ENCODE assay signal across 11 cellular contexts in genomic region chr19:42290523-42291436, GRCh38. TPM values are rescaled to one million over a fixed set of nuclear protein-coding genes. Genes with fewer than 3 reads are reported as not detected.
DNase-seq lines count a peak whose midpoint lies in the region; ATAC-seq and TF ChIP-seq lines count a peak whose summit lies in the region.
"Had no signal": no experiment of that assay in that cellular context is flagged by ENCODE, and none has a peak within 500 bp of the region (broad histone marks: within the 10 kb centered on the region; RNA-seq: fewer than 3 reads in every experiment).

No MANE protein-coding gene starts in this region.

- H3K27ac Mint-ChIP-seq in GM23338 (peak overlapping the region; percentile 67; the same call in 1 of the 2 replicates), endodermal cell (no peak overlapping the region)

- H3K36me3 ChIP-seq in GM23338 (ENCODE audit: insufficient read depth) = peaks cover 4% of the 10 kb centered on the region; the same call in 1 of the 2 replicates
- peaks cover 70% of the 10 kb centered on the region for H3K36me3 ChIP-seq in endodermal cell (ENCODE audit: control insufficient read depth, insufficient read depth, low read length)
- no peaks in the 10 kb centered on the region for H3K36me3 ChIP-seq in smooth muscle cell (ENCODE audit: low read depth)
- peaks cover 0 to 70% of the 10 kb centered on the region in 2 donors for H3K36me3 ChIP-seq in vagina
- H3K36me3 ChIP-seq: uterus had no signal

- H3K4me1 ChIP-seq in GM23338 (ENCODE audit: insufficient read depth) (peaks cover 4% of the 10 kb centered on the region), endodermal cell (ENCODE audit: control insufficient read depth, insufficient read depth, low read length) (no peaks in the 10 kb centered on the region), smooth muscle cell (ENCODE audit: low read depth) (peaks cover 2% of the 10 kb centered on the region), vagina (peaks cover 14% of the 10 kb centered on the region)

- H2AFZ ChIP-seq in GM23338 (no peak overlapping the region), smooth muscle cell (ENCODE audit: low read depth) (no peak overlapping the region)

- H3K4me2 ChIP-seq in GM23338 (no peak overlapping the region), smooth muscle cell (no peak overlapping the region)

- H3K27ac ChIP-seq in GM23338 (ENCODE audit: low read depth) = no peak overlapping the region
- no peak overlapping the region for H3K27ac ChIP-seq in endodermal cell (ENCODE audit: low read depth, low read length)
- H3K27ac ChIP-seq in smooth muscle cell (ENCODE audit: low read depth) = no peak overlapping the region
- H3K27ac ChIP-seq in vagina = no peak overlapping the region
- H3K27ac ChIP-seq: epithelial cell of prostate, uterus had no signal

- no peaks in the 10 kb centered on the region for H3K9me2 ChIP-seq in GM23338 (ENCODE audit: insufficient read depth)

- intact Hi-C loops in vagina (cut with DNase I) = no loop called here

- TF ChIP-seq POLR2A in vagina (IDR thresholded peaks at IDR 0.05) = no peak

- H4K20me1 ChIP-seq in GM23338 (replicated peaks; ENCODE audit: insufficient read depth) (peaks cover 8% of the 10 kb centered on the region; the same call in 1 of the 2 replicates), smooth muscle cell (ENCODE audit: low read depth) (peaks cover 47% of the 10 kb centered on the region)

- peaks cover 4% of the 10 kb centered on the region for H3K79me2 ChIP-seq in GM23338 (replicated peaks; ENCODE audit: insufficient read depth)
- H3K79me2 ChIP-seq in smooth muscle cell (ENCODE audit: low read depth) = peaks cover 4% of the 10 kb centered on the region

- H3K9me3 ChIP-seq in endodermal cell (ENCODE audit: control insufficient read depth, low read length) (no peaks in the 10 kb centered on the region), smooth muscle cell (replicated peaks; ENCODE audit: low read depth) (no peaks in the 10 kb centered on the region), vagina (no peaks in the 10 kb centered on the region)
- H3K9me3 ChIP-seq: HAP-1, uterus had no signal

- H3K27me3 Mint-ChIP-seq in GM23338 (ENCODE audit: insufficient read depth, low read depth, poor library complexity) (peaks cover 14% of the 10 kb centered on the region), endodermal cell (ENCODE audit: insufficient read depth) (no peaks in the 10 kb centered on the region)

- H3K27me3 ChIP-seq in GM23338 (ENCODE audit: insufficient read depth) (no peaks in the 10 kb centered on the region), endodermal cell (ENCODE audit: control insufficient read depth, insufficient read depth, low read length, poor library complexity, severe bottlenecking) (no peaks in the 10 kb centered on the region), smooth muscle cell (ENCODE audit: low read depth) (no peaks in the 10 kb centered on the region), vagina (no peaks in the 10 kb centered on the region)
- H3K27me3 ChIP-seq: uterus had no signal

- H3K9ac ChIP-seq in endodermal cell (ENCODE audit: extremely low read depth, low read length, poor library complexity, severe bottlenecking) (no peak overlapping the region), smooth muscle cell (ENCODE audit: low read depth) (no peak overlapping the region)

- peak; percentile 47 to 61 for TF ChIP-seq CTCF in GM23338 (conservative IDR thresholded peaks at IDR 0.05; ENCODE audit: low read depth in 2 of 2)
- TF ChIP-seq CTCF in endodermal cell (conservative IDR thresholded peaks at IDR 0.05) = peak; percentile 63
- peak; percentile 51 for TF ChIP-seq CTCF in smooth muscle cell (IDR thresholded peaks at IDR 0.05; ENCODE audit: borderline replicate concordance, insufficient read depth, poor library complexity, severe bottlenecking)
- peak in 1 of 3 experiments; percentile 42 for TF ChIP-seq CTCF in vagina (IDR thresholded peaks at IDR 0.05)

- WGBS in endodermal cell (ENCODE audit: insufficient coverage in 1 of 2, insufficient read length in 1 of 2), 2 experiments = 94 to 96% methylated on average over 19 to 31 of the region's 31 CpGs
- 96% methylated on average over 23 of the region's 31 CpGs for WGBS in smooth muscle cell (ENCODE audit: low lambda C conversion rate)

- H3K4me3 Mint-ChIP-seq in GM23338 = peak overlapping the region; percentile 22; the same call in 1 of the 3 replicates
- H3K4me3 Mint-ChIP-seq in endodermal cell = no peak overlapping the region

- H3F3A ChIP-seq in GM23338 (replicated peaks; ENCODE audit: low read depth) (peaks cover 6% of the 10 kb centered on the region), smooth muscle cell (ENCODE audit: low read depth) (peaks cover 5% of the 10 kb centered on the region)

- H3K4me1 Mint-ChIP-seq in GM23338 (peaks cover 25% of the 10 kb centered on the region), endodermal cell (peaks cover 7% of the 10 kb centered on the region)

- H3K36me3 Mint-ChIP-seq in GM23338 (ENCODE audit: low read depth) (peaks cover 41% of the 10 kb centered on the region), endodermal cell (ENCODE audit: low read depth) (peaks cover 45% of the 10 kb centered on the region)

- ATAC-seq in GM23338 (peak; percentile 8; the same call in 2 of the 3 replicates), HG03039 (IDR thresholded peaks at IDR 0.05; ENCODE audit: unreplicated experiment) (no peak)

- H3K9me3 Mint-ChIP-seq in GM23338 (no peaks in the 10 kb centered on the region), endodermal cell (no peaks in the 10 kb centered on the region)

- peak; percentile 62 for DNase-seq in AG08396 (ENCODE audit: low spot score)
- peak; percentile 44 for DNase-seq in GM23338 (ENCODE audit: low spot score)
- peak; percentile 42 for DNase-seq in activated CD4-positive, alpha-beta T cell treated with anti-CD3 and anti-CD28 coated beads for 1 hour
- DNase-seq in endodermal cell = peak; percentile 66
- no peak for DNase-seq in smooth muscle cell (lab: John Stamatoyannopoulos, UW; ENCODE audit: unreplicated experiment)
- no peak for DNase-seq in vagina (ENCODE audit: extremely low spot score in 2 of 2)
- DNase-seq in NCI-H2081 (lab: John Stamatoyannopoulos, UW) = no peak

- H3K4me3 ChIP-seq in GM23338 (no peak overlapping the region), endodermal cell (ENCODE audit: low read length) (no peak overlapping the region), smooth muscle cell (no peak overlapping the region), vagina (no peak overlapping the region)
- H3K4me3 ChIP-seq: HAP-1, uterus had no signal

TF ChIP-seq in GM23338, 12 proteins besides CTCF, POLR2A, EP300 and RAD21:
- no peak for TF ChIP-seq POLR2AphosphoS5 (IDR thresholded peaks at IDR 0.05; ENCODE audit: low read depth)
- TF ChIP-seq JUNB (IDR thresholded peaks at IDR 0.05; ENCODE audit: unreplicated experiment) = no peak
- TF ChIP-seq STAT1 (IDR thresholded peaks at IDR 0.05; ENCODE audit: unreplicated experiment) = no peak
TF ChIP-seq in GM23338: peak in this region for 0.

RNA-seq across cellular contexts. Expression of gene PRR19, which starts 11.2 kb away (rescaled TPM):
- total RNA-seq in GM23338 (2014; rRNA removed; shearing (Covaris generic)) = 3.6 and 8.1 TPM in 2 replicates
- 4.1 and 5.6 TPM in 2 replicates for polyA plus RNA-seq in GM23338 (2016; fragmentation: Nextera tagmentation; extraction: Ambion mirVana)
- total RNA-seq in endodermal cell = 1 to 10 TPM; 1.4 to 2.7 TPM
- polyA plus RNA-seq in endodermal cell (2013, experiment 1 of 2) = 1.9 TPM
- 2.4 TPM for polyA plus RNA-seq in endodermal cell (2013, experiment 2 of 2)
- total RNA-seq in smooth muscle cell = 0.45 and 1.3 TPM in 2 replicates
- polyA plus RNA-seq in smooth muscle cell = 0.73 and 1.0 TPM in 2 replicates
- not detected for total RNA-seq in vagina

RNA-seq across cellular contexts. Expression of gene PAFAH1B3, which starts 11.6 kb away (rescaled TPM):
- total RNA-seq in GM23338 (2014; rRNA removed; shearing (Covaris generic)) = 139 and 162 TPM in 2 replicates
- polyA plus RNA-seq in GM23338 (2016; fragmentation: Nextera tagmentation; extraction: Ambion mirVana) (195 and 197 TPM in 2 replicates), smooth muscle cell (71.0 and 75.7 TPM in 2 replicates)
- total RNA-seq in endodermal cell (10 to 100 TPM; 63.0 to 70.2 TPM), smooth muscle cell (44.6 and 44.7 TPM in 2 replicates), vagina (21.9 TPM)
- polyA plus RNA-seq in endodermal cell (2013, experiment 1 of 2) = 105 TPM
- polyA plus RNA-seq in endodermal cell (2013, experiment 2 of 2) = 98.0 TPM

RNA-seq across cellular contexts. Expression of gene CIC, which starts 21.7 kb away (rescaled TPM):
- 31.8 and 42.0 TPM in 2 replicates for total RNA-seq in GM23338 (2014; rRNA removed; shearing (Covaris generic))
- polyA plus RNA-seq in GM23338 (2016; fragmentation: Nextera tagmentation; extraction: Ambion mirVana) = 13.2 and 13.9 TPM in 2 replicates
- 10 to 100 TPM; 48.6 to 57.6 TPM for total RNA-seq in endodermal cell
- 55.5 TPM for polyA plus RNA-seq in endodermal cell (2013, experiment 1 of 2)
- 51.2 TPM for polyA plus RNA-seq in endodermal cell (2013, experiment 2 of 2)
- 12.6 and 13.6 TPM in 2 replicates for total RNA-seq in smooth muscle cell
- 18.4 and 19.5 TPM in 2 replicates for polyA plus RNA-seq in smooth muscle cell
- 36.1 TPM for total RNA-seq in vagina

RNA-seq across cellular contexts. Expression of gene TMEM145, which starts 22.3 kb away (rescaled TPM):
- total RNA-seq in GM23338 (2014; rRNA removed; shearing (Covaris generic)) = 1.3 and 5.4 TPM in 2 replicates
- polyA plus RNA-seq in GM23338 (2016; fragmentation: Nextera tagmentation; extraction: Ambion mirVana) = 1.9 and 2.3 TPM in 2 replicates
- under 1 TPM; 0.38 to 0.42 TPM for total RNA-seq in endodermal cell
- 4.4 TPM for polyA plus RNA-seq in endodermal cell (2013, experiment 1 of 2)
- polyA plus RNA-seq in endodermal cell (2013, experiment 2 of 2) = 2.2 TPM
- total RNA-seq in smooth muscle cell = not detected in 2 replicates
- 0.09 and 0.11 TPM in 2 replicates for polyA plus RNA-seq in smooth muscle cell
- not detected for total RNA-seq in vagina

RNA-seq across cellular contexts. Expression of gene MEGF8, which starts 34.7 kb away (rescaled TPM):
- 32.1 and 40.5 TPM in 2 replicates for total RNA-seq in GM23338 (2014; rRNA removed; shearing (Covaris generic))
- polyA plus RNA-seq in GM23338 (2016; fragmentation: Nextera tagmentation; extraction: Ambion mirVana) (4.7 and 6.2 TPM in 2 replicates), smooth muscle cell (8.2 and 11.0 TPM in 2 replicates)
- total RNA-seq in endodermal cell (10 to 100 TPM; 48.0 to 51.4 TPM), smooth muscle cell (13.4 and 16.4 TPM in 2 replicates), vagina (13.5 TPM)
- 26.6 TPM for polyA plus RNA-seq in endodermal cell (2013, experiment 1 of 2)
- 28.6 TPM for polyA plus RNA-seq in endodermal cell (2013, experiment 2 of 2)

Comparison
In these comparisons a context has a peak if more than half of its experiments do, and no peak if none do; other contexts are left out.
1. DNase-seq: peak in AG08396 (single experiment), GM23338 (single experiment), activated CD4-positive, alpha-beta T cell treated with anti-CD3 and anti-CD28 coated beads for 1 hour (single experiment) and endodermal cell (single experiment); none in smooth muscle cell (single experiment), vagina (0 of 2) and NCI-H2081 (0 of 2).